38 cellular contexts compared by ENCODE assay signal in genomic region chr12:25740617-25741016, GRCh38.
"Had no signal": no experiment of that assay in that cellular context is flagged by ENCODE, and none has a peak within 500 bp of the region (broad histone marks: within the 10 kb centered on the region; RNA-seq: fewer than 3 reads in every experiment).

No MANE protein-coding gene starts in this region.

- H3K36me3 ChIP-seq: ascending aorta, cardiac muscle cell had no signal

- H3K27me3 Mint-ChIP-seq: activated CD4-positive, alpha-beta T cell treated with anti-CD3 and anti-CD28 coated beads, Interleukin-2, amount 10 ng/mL, durations not matched to agents 24 days and 14 days; activated CD8-positive, alpha-beta T cell treated with anti-CD3 and anti-CD28 coated beads for 36 hours; activated naive CD4-positive, alpha-beta T cell treated with anti-CD3 and anti-CD28 coated beads, Interleukin-2, amount 10 ng/mL, durations not matched to agents 7 days and 5 days; activated naive CD4-positive, alpha-beta T cell treated with anti-CD3 and anti-CD28 coated beads, Interleukin-2, amount 50 U/mL, for 24 hours; activated naive CD8-positive, alpha-beta T cell treated with anti-CD3 and anti-CD28 coated beads, Interleukin-2, amount 50 U/mL, for 24 hours; central memory CD8-positive, alpha-beta T cell had no signal

- DNase-seq: activated B cell treated with CpG ODN at 0.5 μM for 24 hours; activated CD4-positive, alpha-beta memory T cell treated with anti-CD3 and anti-CD28 coated beads for 36 hours; activated CD4-positive, alpha-beta T cell treated with anti-CD3 and anti-CD28 coated beads for 4 hours; activated CD4-positive, alpha-beta T cell treated with anti-CD3 and anti-CD28 coated beads, Interleukin-2, amount 10 ng/mL, durations not matched to agents 24 days and 14 days; activated CD4-positive, alpha-beta T cell treated with anti-CD3 and anti-CD28 coated beads, Interleukin-2, amount 50 U/mL, for 1 hour; activated CD4-positive, alpha-beta T cell treated with anti-CD3 and anti-CD28 coated beads, Interleukin-2, amount 50 U/mL, for 4 hours; activated CD4-positive, CD25-positive, alpha-beta regulatory T cell treated with anti-CD3 and anti-CD28 coated beads, Interleukin-2, amount 50 U/mL, for 72 hours; activated CD8-positive, alpha-beta memory T cell treated with anti-CD3 and anti-CD28 coated beads, Interleukin-2, amount 50 U/mL, for 4 hours; activated CD8-positive, alpha-beta T cell treated with anti-CD3 and anti-CD28 coated beads for 36 hours; activated effector memory CD4-positive, alpha-beta T cell treated with anti-CD3 and anti-CD28 coated beads, Interleukin-2, amount 50 U/mL, for 16 hours; activated gamma-delta T cell treated with Interleukin-2 at 50 U/mL for 16 hours; activated naive CD4-positive, alpha-beta T cell; activated naive CD4-positive, alpha-beta T cell treated with anti-CD3 and anti-CD28 coated beads, Interleukin-2, amount 10 ng/mL, durations not matched to agents 7 days and 5 days; activated naive CD8-positive, alpha-beta T cell treated with anti-CD3 and anti-CD28 coated beads, Interleukin-2, amount 10 ng/mL, durations not matched to agents 7 days and 5 days; activated naive CD8-positive, alpha-beta T cell treated with anti-CD3 and anti-CD28 coated beads, Interleukin-2, amount 50 U/mL, for 24 hours; activated T-cell treated with anti-CD3 and anti-CD28 coated beads for 4 hours; activated T-cell treated with anti-CD3 and anti-CD28 coated beads, Interleukin-2, amount 50 U/mL, for 1 hour; activated T-cell treated with anti-CD3 and anti-CD28 coated beads, Interleukin-2, amount 50 U/mL, for 4 hours; activated T-cell treated with anti-CD3 and anti-CD28 coated beads, Interleukin-2, amount 50 U/mL, for 72 hours; amygdala; anterior cingulate cortex; caudate nucleus; cerebellar nuclear complex; T-helper 2 cell; T-helper 9 cell had no signal

- H3K4me1 ChIP-seq: ascending aorta had no signal

- H3K36me3 Mint-ChIP-seq: activated CD4-positive, alpha-beta memory T cell treated with anti-CD3 and anti-CD28 coated beads for 36 hours; activated naive CD4-positive, alpha-beta T cell treated with anti-CD3 and anti-CD28 coated beads, Interleukin-2, amount 10 ng/mL, durations not matched to agents 7 days and 5 days; activated naive CD4-positive, alpha-beta T cell treated with anti-CD3 and anti-CD28 coated beads, Interleukin-2, amount 50 U/mL, for 24 hours; activated naive CD8-positive, alpha-beta T cell treated with anti-CD3 and anti-CD28 coated beads, Interleukin-2, amount 10 ng/mL, durations not matched to agents 7 days and 5 days; brain had no signal

- H3K9me3 ChIP-seq: ascending aorta had no signal

- H3K27me3 ChIP-seq: ascending aorta, cardiac muscle cell had no signal

- H3K4me3 ChIP-seq: ascending aorta, cardiac muscle cell had no signal

- FAIRE-seq: bronchial epithelial cell, TTC549 had no signal

- H3K4me1 Mint-ChIP-seq: activated B cell treated with CpG ODN at 0.5 μM for 24 hours; activated CD4-positive, alpha-beta T cell treated with anti-CD3 and anti-CD28 coated beads, Interleukin-2, amount 10 ng/mL, durations not matched to agents 24 days and 14 days; activated naive CD4-positive, alpha-beta T cell treated with anti-CD3 and anti-CD28 coated beads, Interleukin-2, amount 10 ng/mL, durations not matched to agents 7 days and 5 days; activated naive CD4-positive, alpha-beta T cell treated with anti-CD3 and anti-CD28 coated beads, Interleukin-2, amount 50 U/mL, for 24 hours; activated naive CD8-positive, alpha-beta T cell treated with anti-CD3 and anti-CD28 coated beads, Interleukin-2, amount 10 ng/mL, durations not matched to agents 7 days and 5 days; activated naive CD8-positive, alpha-beta T cell treated with anti-CD3 and anti-CD28 coated beads, Interleukin-2, amount 50 U/mL, for 24 hours; activated T-helper 17 cell treated with anti-CD3 and anti-CD28 coated beads, Interleukin-2, amount 50 U/mL, for 72 hours; central memory CD8-positive, alpha-beta T cell had no signal

- H3K27ac ChIP-seq: ascending aorta, cardiac muscle cell, VCaP had no signal

- H3K27ac Mint-ChIP-seq: activated B cell treated with CpG ODN at 0.5 μM for 24 hours; activated CD4-positive, alpha-beta memory T cell treated with anti-CD3 and anti-CD28 coated beads for 36 hours; activated CD4-positive, alpha-beta T cell treated with anti-CD3 and anti-CD28 coated beads, Interleukin-2, amount 10 ng/mL, durations not matched to agents 24 days and 14 days; activated CD8-positive, alpha-beta T cell treated with anti-CD3 and anti-CD28 coated beads for 36 hours; activated naive CD4-positive, alpha-beta T cell treated with anti-CD3 and anti-CD28 coated beads, Interleukin-2, amount 10 ng/mL, durations not matched to agents 7 days and 5 days; activated naive CD4-positive, alpha-beta T cell treated with anti-CD3 and anti-CD28 coated beads, Interleukin-2, amount 50 U/mL, for 24 hours; activated naive CD8-positive, alpha-beta T cell; activated naive CD8-positive, alpha-beta T cell treated with anti-CD3 and anti-CD28 coated beads, Interleukin-2, amount 10 ng/mL, durations not matched to agents 7 days and 5 days; activated naive CD8-positive, alpha-beta T cell treated with anti-CD3 and anti-CD28 coated beads, Interleukin-2, amount 50 U/mL, for 24 hours; activated T-cell treated with anti-CD3 and anti-CD28 coated beads, Interleukin-2, amount 50 U/mL, for 72 hours; activated T-helper 1 cell treated with anti-CD3 and anti-CD28 coated beads, Interleukin-12 subunit alpha, Interleukin-12 subunit beta, Interleukin-2, Interleukin-4 antibody, amounts not matched to agents 30 ng/mL and 10 ng/mL and 1 ng/mL, durations not matched to agents 14 hours and 24 hours and 36 hours; activated T-helper 17 cell treated with anti-CD3 and anti-CD28 coated beads, Interleukin-2, amount 50 U/mL, for 72 hours; brain; T-helper 1 cell treated with Interleukin-12 subunit alpha and Interleukin-12 subunit beta and Interleukin-4 antibody, amounts not matched to agents 30 μg/mL and 1 μg/mL, for 36 hours; T-helper 2 cell treated with Interferon-gamma antibody and Interleukin-4, amounts not matched to agents 5 μg/mL and 100 μg/mL, for 36 hours had no signal

- ATAC-seq: activated CD8-positive, alpha-beta T cell treated with anti-CD3 and anti-CD28 coated beads for 36 hours; activated naive CD8-positive, alpha-beta T cell treated with anti-CD3 and anti-CD28 coated beads, Interleukin-2, amount 50 U/mL, for 24 hours; activated T-cell treated with anti-CD3 and anti-CD28 coated beads, Interleukin-2, amount 50 U/mL, for 4 hours; activated T-cell treated with anti-CD3 and anti-CD28 coated beads, Interleukin-2, amount 50 U/mL, for 72 hours; activated T-helper 17 cell treated with anti-CD3 and anti-CD28 coated beads, Interleukin-2, amount 50 U/mL, for 72 hours had no signal

- H3K4me3 Mint-ChIP-seq: activated B cell treated with CpG ODN at 0.5 μM for 24 hours; activated CD4-positive, alpha-beta memory T cell treated with anti-CD3 and anti-CD28 coated beads for 36 hours; activated CD4-positive, alpha-beta T cell treated with anti-CD3 and anti-CD28 coated beads, Interleukin-2, amount 10 ng/mL, durations not matched to agents 24 days and 14 days; activated CD8-positive, alpha-beta T cell treated with anti-CD3 and anti-CD28 coated beads for 36 hours; activated naive CD4-positive, alpha-beta T cell treated with anti-CD3 and anti-CD28 coated beads, Interleukin-2, amount 10 ng/mL, durations not matched to agents 7 days and 5 days; activated naive CD4-positive, alpha-beta T cell treated with anti-CD3 and anti-CD28 coated beads, Interleukin-2, amount 50 U/mL, for 24 hours; activated naive CD8-positive, alpha-beta T cell; activated naive CD8-positive, alpha-beta T cell treated with anti-CD3 and anti-CD28 coated beads, Interleukin-2, amount 10 ng/mL, durations not matched to agents 7 days and 5 days; activated naive CD8-positive, alpha-beta T cell treated with anti-CD3 and anti-CD28 coated beads, Interleukin-2, amount 50 U/mL, for 24 hours; activated T-cell treated with anti-CD3 and anti-CD28 coated beads, Interleukin-2, amount 50 U/mL, for 4 hours; activated T-cell treated with anti-CD3 and anti-CD28 coated beads, Interleukin-2, amount 50 U/mL, for 72 hours; activated T-helper 1 cell treated with anti-CD3 and anti-CD28 coated beads, Interleukin-12 subunit alpha, Interleukin-12 subunit beta, Interleukin-2, Interleukin-4 antibody, amounts not matched to agents 30 ng/mL and 10 ng/mL and 1 ng/mL, durations not matched to agents 14 hours and 24 hours and 36 hours; activated T-helper 17 cell treated with anti-CD3 and anti-CD28 coated beads, Interleukin-2, amount 50 U/mL, for 72 hours; brain; central memory CD8-positive, alpha-beta T cell; T-helper 1 cell treated with Interleukin-12 subunit alpha and Interleukin-12 subunit beta and Interleukin-4 antibody, amounts not matched to agents 30 μg/mL and 1 μg/mL, for 36 hours; T-helper 2 cell treated with Interferon-gamma antibody and Interleukin-4, amounts not matched to agents 5 μg/mL and 100 μg/mL, for 36 hours had no signal

- H3K9me3 Mint-ChIP-seq: activated naive CD4-positive, alpha-beta T cell treated with anti-CD3 and anti-CD28 coated beads, Interleukin-2, amount 10 ng/mL, durations not matched to agents 7 days and 5 days; activated naive CD4-positive, alpha-beta T cell treated with anti-CD3 and anti-CD28 coated beads, Interleukin-2, amount 50 U/mL, for 24 hours; T-helper 2 cell treated with Interferon-gamma antibody and Interleukin-4, amounts not matched to agents 5 μg/mL and 100 μg/mL, for 36 hours had no signal
